Comparison of ENCODE assay signal across 13 cellular contexts in the genomic region with DNA sequence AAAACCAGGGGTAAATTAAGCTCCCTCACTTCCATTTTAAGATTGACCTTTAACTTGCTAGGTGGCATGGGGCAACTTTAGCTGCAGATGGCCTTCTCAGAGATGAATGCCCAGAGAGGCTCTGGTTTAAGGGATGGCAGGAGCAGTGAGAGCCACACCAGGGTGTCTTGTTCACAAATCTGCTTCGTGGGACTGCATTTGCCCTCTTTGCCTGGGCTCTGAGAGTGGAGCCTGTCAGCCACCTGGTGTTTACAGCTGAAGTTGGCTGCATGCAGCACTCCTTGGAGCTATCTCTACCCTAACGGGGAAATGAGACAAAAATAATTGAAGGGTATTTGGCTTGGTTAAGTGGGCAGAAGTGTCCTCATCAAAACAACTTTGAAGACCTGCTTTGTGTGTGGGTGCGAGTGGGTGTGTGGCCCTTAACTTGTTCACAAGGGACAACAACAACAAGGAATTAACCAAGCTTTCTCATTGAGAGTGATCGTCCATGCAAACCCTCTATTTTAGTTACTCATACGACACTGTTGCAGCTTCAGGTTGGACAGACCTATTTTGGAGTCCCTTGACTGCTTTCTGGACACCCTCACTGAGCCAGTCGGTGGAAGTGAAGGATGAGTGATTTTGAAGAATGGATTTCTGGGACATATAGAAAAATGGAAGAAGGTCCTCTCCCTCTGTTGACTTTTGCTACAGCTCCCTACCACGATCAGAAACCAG. TPM values are rescaled to one million over a fixed set of nuclear protein-coding genes. Genes with fewer than 3 reads are reported as not detected.
A peak's percentile ranks its signal among the peaks of the same experiment; 100 is the strongest.
DNase-seq lines count a peak whose midpoint lies in the region; ATAC-seq, FAIRE-seq and TF ChIP-seq lines count a peak whose summit lies in the region.
"Had no signal": no experiment of that assay in that cellular context is flagged by ENCODE, and none has a peak within 500 bp of the region (broad histone marks: within the 10 kb centered on the region; RNA-seq: fewer than 3 reads in every experiment).

No MANE protein-coding gene starts in this region.

- no peak for TF ChIP-seq POLR2A in heart left ventricle (IDR thresholded peaks at IDR 0.05)

- ATAC-seq in heart left ventricle (peak; percentile 38 to 76 (median 71)), GM19397 (IDR thresholded peaks at IDR 0.05; ENCODE audit: unreplicated experiment) (no peak)
- ATAC-seq: activated T-helper 17 cell treated with anti-CD3 and anti-CD28 coated beads, Interleukin-2, amount 50 U/mL, for 72 hours; upper lobe of right lung had no signal

- 47 to 64% (median 58%) methylated on average over 7 of the region's 7 CpGs for WGBS in heart left ventricle, 4 donors

- H3K4me3 ChIP-seq in heart left ventricle: no peak overlapping the region
- H3K4me3 ChIP-seq: upper lobe of right lung had no signal

- FAIRE-seq in GM19239 (lab: Jason Lieb, UNC): peak; percentile 26

- no peaks in the 10 kb centered on the region for H3K36me3 ChIP-seq in heart left ventricle
- H3K36me3 ChIP-seq: upper lobe of right lung had no signal

- H3K27me3 ChIP-seq in heart left ventricle: no peaks in the 10 kb centered on the region
- H3K27me3 ChIP-seq: upper lobe of right lung had no signal

- peak overlapping the region in 10 of 12 donors; percentile 7 to 66 (median 41) for H3K27ac ChIP-seq in heart left ventricle
- H3K27ac ChIP-seq: upper lobe of right lung had no signal

- peak in 2 of 12 donors; percentile 22 to 28 for TF ChIP-seq CTCF in heart left ventricle (IDR thresholded peaks at IDR 0.05)

- no peaks in the 10 kb centered on the region for H3K9me3 ChIP-seq in heart left ventricle
- H3K9me3 ChIP-seq: upper lobe of right lung had no signal

- peaks cover 0 to 58% (median 18%) of the 10 kb centered on the region in 12 donors for H3K4me1 ChIP-seq in heart left ventricle

- DNase-seq in DMS 273 treated with DMSO at 0.1 percent for 48 hours (lab: John Stamatoyannopoulos, UW): peak; percentile 36
- no peak for DNase-seq in GM19239 (ENCODE audit: insufficient read length, low spot score)
- DNase-seq in NCI-H2171 (lab: John Stamatoyannopoulos, UW): peak; percentile 36
- no peak for DNase-seq in heart left ventricle
- no peak for DNase-seq in GM19240 (ENCODE audit: insufficient read length, low spot score)
- DNase-seq in EL: no peak
- no peak for DNase-seq in head of caudate nucleus
- DNase-seq: activated CD4-positive, alpha-beta memory T cell treated with anti-CD3 and anti-CD28 coated beads for 36 hours; aorta; H7; upper lobe of right lung had no signal

- intact Hi-C loops in heart left ventricle (cut with DNase I) (loop anchor here in 3 of 10 donors (5.0 to 10.0 kb wide), 4 partner anchors 39 to 519 kb away; partner anchors contain the start of gene ROR1 (in 1 of the 3)), head of caudate nucleus (cut with DNase I) (no loop called here)

RNA-seq across cellular contexts. Expression of gene PGM1, which starts 29.8 kb away (rescaled TPM):
- total RNA-seq in heart left ventricle: 100 to 1,000 TPM; 180 to 419 (median 269) TPM
- polyA plus RNA-seq in heart left ventricle: 100 to 1,000 TPM in 1 of 2 donors, 10 to 100 TPM in 1; 51.4 to 119 TPM

Comparison
In these comparisons a context has a peak if more than half of its experiments do, and no peak if none do; other contexts are left out.
1. DNase-seq: peak in DMS 273 treated with DMSO at 0.1 percent for 48 hours (single experiment) and NCI-H2171 (single experiment); none in GM19239 (single experiment), heart left ventricle (0 of 5), GM19240 (single experiment), EL (single experiment) and head of caudate nucleus (0 of 42).